ENCODE assay signal across 37 cellular contexts in genomic region chr5:118519466-118519865, GRCh38.
DNase-seq lines count a peak whose midpoint lies in the region; ATAC-seq, FAIRE-seq and TF ChIP-seq lines count a peak whose summit lies in the region.
"Had no signal": no experiment of that assay in that cellular context is flagged by ENCODE, and none has a peak within 500 bp of the region (broad histone marks: within the 10 kb centered on the region; RNA-seq: fewer than 3 reads in every experiment).

No MANE protein-coding gene starts in this region.

- no peaks in the 10 kb centered on the region for H3K4me1 Mint-ChIP-seq in activated CD4-positive, alpha-beta T cell treated with anti-CD3 and anti-CD28 coated beads, Interleukin-2, amount 10 ng/mL, durations not matched to agents 24 days and 14 days
- H3K4me1 Mint-ChIP-seq: B cell; CD14-positive monocyte; CD4-positive, alpha-beta memory T cell; CD4-positive, CD25-positive, alpha-beta regulatory T cell; CD8-positive, alpha-beta memory T cell had no signal

- H3K4me1 ChIP-seq in heart left ventricle = peaks cover 0 to 23% (median 0%) of the 10 kb centered on the region in 12 donors
- H3K4me1 ChIP-seq: A549, BE2C, Caco-2 had no signal

- no peak overlapping the region for H3K27ac ChIP-seq in heart left ventricle
- H3K27ac ChIP-seq: 22Rv1; A549; BLaER1; BLaER1 treated with 17β-estradiol and CSF1 and Interleukin-3, amounts not matched to agents 10 nM and 100 nM; C4-2B had no signal

- no peaks in the 10 kb centered on the region for H3K36me3 Mint-ChIP-seq in activated CD4-positive, alpha-beta T cell treated with anti-CD3 and anti-CD28 coated beads, Interleukin-2, amount 10 ng/mL, durations not matched to agents 24 days and 14 days (ENCODE audit: low read depth)
- H3K36me3 Mint-ChIP-seq: CD14-positive monocyte; CD4-positive, alpha-beta memory T cell; CD4-positive, CD25-positive, alpha-beta regulatory T cell; CD8-positive, alpha-beta memory T cell; CD8-positive, alpha-beta T cell had no signal

- no peaks in the 10 kb centered on the region for H3K9me3 ChIP-seq in heart left ventricle
- H3K9me3 ChIP-seq: A549; BE2C; BLaER1; BLaER1 treated with 17β-estradiol and CSF1 and Interleukin-3, amounts not matched to agents 10 nM and 100 nM; Caco-2 had no signal

- peak; percentile 9 for DNase-seq in activated CD4-positive, alpha-beta T cell treated with anti-CD3 and anti-CD28 coated beads, Interleukin-2, amount 10 ng/mL, durations not matched to agents 24 days and 14 days
- DNase-seq in activated CD4-positive, alpha-beta T cell treated with anti-CD3 and anti-CD28 coated beads for 1 hour = no peak
- DNase-seq in Right ventricle myocardium inferior (ENCODE audit: missing footprints) (no peak), heart left ventricle (no peak), left ventricle myocardium superior (no peak), Right ventricle myocardium superior (no peak), NCI-H446 treated with DMSO at 0.1 percent for 48 hours (lab: John Stamatoyannopoulos, UW) (peak; percentile 24), frontal cortex (ENCODE audit: low spot score in 2 of 2) (no peak)
- DNase-seq: 8988T; ACHN; AML-193; BE2C; C1 segment of cervical spinal cord; Caco-2; Calu3; CD4-positive, alpha-beta memory T cell; CD4-positive, alpha-beta T cell; CD4-positive, CD25-positive, alpha-beta regulatory T cell; CD8-positive, alpha-beta memory T cell; CD8-positive, alpha-beta T cell; COR-L47; DMS 273 treated with DMSO at 0.1 percent for 48 hours; DMS153; DMS53; DMS79; DMS79 treated with DMSO at 0.1 percent for 48 hours; DND-41; EL had no signal

- no peak overlapping the region for H3K4me3 ChIP-seq in heart left ventricle
- H3K4me3 ChIP-seq: A549; BLaER1; BLaER1 treated with 17β-estradiol and CSF1 and Interleukin-3, amounts not matched to agents 10 nM and 100 nM had no signal

- no peak overlapping the region for H3K27ac Mint-ChIP-seq in activated CD4-positive, alpha-beta T cell treated with anti-CD3 and anti-CD28 coated beads, Interleukin-2, amount 10 ng/mL, durations not matched to agents 24 days and 14 days
- H3K27ac Mint-ChIP-seq: B cell; CD4-positive, alpha-beta memory T cell; CD4-positive, alpha-beta T cell; CD4-positive, CD25-positive, alpha-beta regulatory T cell; CD8-positive, alpha-beta memory T cell; CD8-positive, alpha-beta T cell had no signal

- WGBS in heart left ventricle, 4 donors = 64 to 86% (median 66%) methylated on average over 1 of the region's 1 CpG

- no peak for TF ChIP-seq POLR2A in heart left ventricle (IDR thresholded peaks at IDR 0.05)

- H3K9me3 Mint-ChIP-seq in activated CD4-positive, alpha-beta T cell treated with anti-CD3 and anti-CD28 coated beads, Interleukin-2, amount 10 ng/mL, durations not matched to agents 24 days and 14 days = no peaks in the 10 kb centered on the region
- H3K9me3 Mint-ChIP-seq: CD8-positive, alpha-beta T cell had no signal

- FAIRE-seq in frontal cortex (lab: Jason Lieb, UNC) = no peak
- FAIRE-seq: A204.1, A549, D721Med had no signal

- no peak for TF ChIP-seq CTCF in heart left ventricle (IDR thresholded peaks at IDR 0.05)

- H3K27me3 Mint-ChIP-seq in activated CD4-positive, alpha-beta T cell treated with anti-CD3 and anti-CD28 coated beads, Interleukin-2, amount 10 ng/mL, durations not matched to agents 24 days and 14 days = no peaks in the 10 kb centered on the region
- H3K27me3 Mint-ChIP-seq: CD4-positive, alpha-beta memory T cell; CD4-positive, alpha-beta T cell; CD4-positive, CD25-positive, alpha-beta regulatory T cell; CD8-positive, alpha-beta memory T cell had no signal

- no peaks in the 10 kb centered on the region for H3K36me3 ChIP-seq in heart left ventricle
- H3K36me3 ChIP-seq: BE2C; BLaER1; BLaER1 treated with 17β-estradiol and CSF1 and Interleukin-3, amounts not matched to agents 10 nM and 100 nM had no signal

- no peaks in the 10 kb centered on the region for H3K27me3 ChIP-seq in heart left ventricle
- H3K27me3 ChIP-seq: BLaER1; BLaER1 treated with 17β-estradiol and CSF1 and Interleukin-3, amounts not matched to agents 10 nM and 100 nM had no signal

- H3K4me3 Mint-ChIP-seq in activated CD4-positive, alpha-beta T cell treated with anti-CD3 and anti-CD28 coated beads, Interleukin-2, amount 10 ng/mL, durations not matched to agents 24 days and 14 days = no peak overlapping the region
- H3K4me3 Mint-ChIP-seq: B cell; CD14-positive monocyte; CD4-positive, alpha-beta memory T cell; CD4-positive, alpha-beta T cell; CD4-positive, CD25-positive, alpha-beta regulatory T cell; CD8-positive, alpha-beta memory T cell; CD8-positive, alpha-beta T cell had no signal

- intact Hi-C loops in activated CD4-positive, alpha-beta T cell treated with anti-CD3 and anti-CD28 coated beads, Interleukin-2, amount 10 ng/mL, durations not matched to agents 24 days and 14 days (cut with micrococcal nuclease) = no loop called here
- intact Hi-C loops in Right ventricle myocardium inferior (cut with DNase I) (no loop called here), heart left ventricle (cut with DNase I) (loop anchor here in 1 of 10 donors (10.0 kb wide), 1 partner anchor 75 kb away; no protein-coding TSS in a partner anchor), left ventricle myocardium superior (cut with micrococcal nuclease) (no loop called here), Right ventricle myocardium superior (cut with DNase I) (no loop called here)

- peak; percentile 57 for ATAC-seq in Right ventricle myocardium inferior
- no peak for ATAC-seq in heart left ventricle
- ATAC-seq in left ventricle myocardium superior = peak; percentile 57
- no peak for ATAC-seq in Right ventricle myocardium superior (ENCODE audit: poor library complexity)
- ATAC-seq: A549; CD8-positive, alpha-beta T cell had no signal

Comparison
In these comparisons a context has a peak if more than half of its experiments do, and no peak if none do; other contexts are left out.
1. DNase-seq: peak in activated CD4-positive, alpha-beta T cell treated with anti-CD3 and anti-CD28 coated beads, Interleukin-2, amount 10 ng/mL, durations not matched to agents 24 days and 14 days (single experiment) and NCI-H446 treated with DMSO at 0.1 percent for 48 hours (single experiment); none in activated CD4-positive, alpha-beta T cell treated with anti-CD3 and anti-CD28 coated beads for 1 hour (single experiment), Right ventricle myocardium inferior (single experiment), heart left ventricle (0 of 5), left ventricle myocardium superior (single experiment), Right ventricle myocardium superior (single experiment) and frontal cortex (0 of 2).
2. ATAC-seq: peak in Right ventricle myocardium inferior (single experiment) and left ventricle myocardium superior (single experiment); none in heart left ventricle (0 of 4) and Right ventricle myocardium superior (single experiment).